Comparison of ENCODE assay signal across 8 cellular contexts in the genomic region with DNA sequence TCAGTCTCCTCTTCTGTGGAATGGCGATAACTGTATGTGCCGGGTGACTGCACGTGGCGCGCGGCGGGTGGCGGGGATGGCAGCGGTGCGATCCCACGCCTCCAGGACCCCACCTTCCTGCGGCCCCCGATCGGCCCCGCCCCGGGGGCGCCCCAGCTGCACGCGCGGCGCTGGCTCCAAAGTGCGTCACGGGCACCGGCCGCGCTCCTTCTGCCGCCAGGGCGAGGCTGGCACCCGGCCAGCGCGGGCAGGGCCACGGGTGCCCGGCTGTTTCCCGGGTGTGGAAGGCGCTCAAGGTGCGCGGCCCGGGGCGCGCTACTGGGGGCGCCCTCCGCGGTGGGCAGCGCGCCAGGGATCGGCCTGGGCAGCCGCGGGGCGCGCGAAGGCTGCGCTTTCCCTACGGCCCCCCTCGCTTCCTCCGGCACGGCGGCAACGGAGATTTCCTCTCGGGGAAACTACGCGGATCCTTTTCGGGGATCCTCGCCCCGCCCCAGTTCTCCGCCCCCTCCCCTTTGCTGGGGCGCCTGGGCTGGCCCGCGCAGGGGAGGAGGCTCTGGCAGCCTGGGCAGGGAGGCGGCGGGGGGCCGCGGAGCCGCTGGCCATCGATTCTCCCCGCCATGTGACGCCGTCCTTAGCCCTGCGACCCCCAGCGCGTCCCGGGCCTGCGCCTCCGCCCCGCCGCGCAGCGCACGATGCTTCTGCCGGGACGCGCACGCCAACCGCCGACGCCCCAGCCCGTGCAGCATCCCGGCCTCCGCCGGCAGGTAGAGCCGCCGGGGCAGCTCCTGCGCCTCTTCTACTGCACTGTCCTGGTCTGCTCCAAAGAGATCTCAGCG. TPM values are rescaled to one million over a fixed set of nuclear protein-coding genes. Genes with fewer than 3 reads are reported as not detected.
A peak's percentile ranks its signal among the peaks of the same experiment; 100 is the strongest.
DNase-seq lines count a peak whose midpoint lies in the region; ATAC-seq and TF ChIP-seq lines count a peak whose summit lies in the region.

Gene EVA1C, plus strand, starts transcription at position 545 of the 836 bp plus-strand sequence. Its CDS starts 148 bp downstream, at position 693.

- WGBS in prostate gland: under 1% methylated on average over 65 of the region's 103 CpGs
- 1% methylated on average over 19 to 80 of the region's 103 CpGs for WGBS in upper lobe of left lung, 2 donors

- H3K27ac ChIP-seq in angular gyrus (ENCODE audit: low read depth, low read length): peak within 1 kb of the TSS; percentile 97
- peak within 1 kb of the TSS; percentile 100 for H3K27ac ChIP-seq in left ventricle myocardium inferior (replicated peaks)
- peak within 1 kb of the TSS; percentile 98 for H3K27ac ChIP-seq in prostate gland
- H3K27ac ChIP-seq in upper lobe of left lung: peak within 1 kb of the TSS; percentile 97 to 99 (median 98)

- peak; percentile 49 for DNase-seq in HT-29 (ENCODE audit: low spot score)
- DNase-seq in T-helper 2 cell treated with Interferon-gamma antibody and Interleukin-4, amounts not matched to agents 5 μg/mL and 100 μg/mL, for 36 hours (ENCODE audit: low spot score): peak; percentile 59
- peak; percentile 78 for DNase-seq in left ventricle myocardium inferior
- DNase-seq in prostate gland (ENCODE audit: low spot score): peak; percentile 64
- peak; percentile 60 to 96 for DNase-seq in upper lobe of left lung
- no peak for DNase-seq in A172 (ENCODE audit: low spot score)

- H3K27me3 ChIP-seq in left ventricle myocardium inferior (ENCODE audit: low read depth): no peaks in the 10 kb centered on the region
- no peaks in the 10 kb centered on the region for H3K27me3 ChIP-seq in prostate gland (replicated peaks; ENCODE audit: insufficient read depth)
- no peaks in the 10 kb centered on the region for H3K27me3 ChIP-seq in upper lobe of left lung

- TF ChIP-seq CTCF in left ventricle myocardium inferior (IDR thresholded peaks at IDR 0.05; ENCODE audit: borderline replicate concordance): peak; percentile 50
- TF ChIP-seq CTCF in prostate gland (IDR thresholded peaks at IDR 0.05): peak; percentile 14 to 73 (median 44)
- TF ChIP-seq CTCF in upper lobe of left lung (IDR thresholded peaks at IDR 0.05): peak; percentile 27 to 81 (median 65)

- H3K27ac Mint-ChIP-seq in T-helper 2 cell treated with Interferon-gamma antibody and Interleukin-4, amounts not matched to agents 5 μg/mL and 100 μg/mL, for 36 hours: peak within 1 kb of the TSS; percentile 89

- TF ChIP-seq EP300 in upper lobe of left lung (IDR thresholded peaks at IDR 0.05): peak in 3 of 4 donors; percentile 58 to 74 (median 67)

- H3K4me1 ChIP-seq in left ventricle myocardium inferior (peaks cover 76% of the 10 kb centered on the region), prostate gland (replicated peaks) (peaks cover 15% of the 10 kb centered on the region), upper lobe of left lung (peaks cover 29 to 56% (median 37%) of the 10 kb centered on the region in 4 donors)

- ATAC-seq in upper lobe of left lung (ENCODE audit: low FRiP score in 2 of 2) (peak; percentile 72 to 83), HG02870 (IDR thresholded peaks at IDR 0.05; ENCODE audit: unreplicated experiment) (no peak)

- H3K4me3 Mint-ChIP-seq in T-helper 2 cell treated with Interferon-gamma antibody and Interleukin-4, amounts not matched to agents 5 μg/mL and 100 μg/mL, for 36 hours: peak within 1 kb of the TSS; percentile 92

- no peaks in the 10 kb centered on the region for H3K27me3 Mint-ChIP-seq in T-helper 2 cell treated with Interferon-gamma antibody and Interleukin-4, amounts not matched to agents 5 μg/mL and 100 μg/mL, for 36 hours (ENCODE audit: low read depth)

- H3K4me3 ChIP-seq in left ventricle myocardium inferior (peak within 1 kb of the TSS; percentile 85), prostate gland (peak within 1 kb of the TSS; percentile 62 to 75), upper lobe of left lung (peak within 1 kb of the TSS; percentile 58 to 77 (median 74))

- H3K9me3 ChIP-seq in left ventricle myocardium inferior (replicated peaks): no peaks in the 10 kb centered on the region
- no peaks in the 10 kb centered on the region for H3K9me3 ChIP-seq in prostate gland
- no peaks in the 10 kb centered on the region for H3K9me3 ChIP-seq in upper lobe of left lung

- peak; percentile 51 for TF ChIP-seq POLR2A in prostate gland (IDR thresholded peaks at IDR 0.05)
- TF ChIP-seq POLR2A in upper lobe of left lung (IDR thresholded peaks at IDR 0.05): peak in 3 of 4 donors; percentile 28 to 75 (median 51)

- no peaks in the 10 kb centered on the region for H3K36me3 Mint-ChIP-seq in T-helper 2 cell treated with Interferon-gamma antibody and Interleukin-4, amounts not matched to agents 5 μg/mL and 100 μg/mL, for 36 hours (ENCODE audit: low read depth)

- H3K4me1 Mint-ChIP-seq in T-helper 2 cell treated with Interferon-gamma antibody and Interleukin-4, amounts not matched to agents 5 μg/mL and 100 μg/mL, for 36 hours (ENCODE audit: low read depth): peaks cover 21% of the 10 kb centered on the region

- intact Hi-C loops in left ventricle myocardium inferior (cut with micrococcal nuclease): no loop called here
- intact Hi-C loops in prostate gland (cut with DNase I): loop anchor here (2.0 to 5.0 kb wide), 3 partner anchors 50 to 155 kb away; no protein-coding TSS in a partner anchor

- H3K36me3 ChIP-seq in left ventricle myocardium inferior: no peaks in the 10 kb centered on the region
- H3K36me3 ChIP-seq in prostate gland: no peaks in the 10 kb centered on the region
- H3K36me3 ChIP-seq in upper lobe of left lung: peaks cover 0 to 14% (median 0%) of the 10 kb centered on the region in 4 donors

- H3K9me3 Mint-ChIP-seq in T-helper 2 cell treated with Interferon-gamma antibody and Interleukin-4, amounts not matched to agents 5 μg/mL and 100 μg/mL, for 36 hours: no peaks in the 10 kb centered on the region

RNA-seq across cellular contexts. Expression of gene EVA1C, which starts in this region (rescaled TPM):
- 8.1 and 16.0 TPM in 2 replicates for total RNA-seq in HT-29 (2014; rRNA removed; shearing (Covaris generic))
- 13.9 TPM for total RNA-seq in left ventricle myocardium inferior
- total RNA-seq in prostate gland: 10 to 100 TPM; 45.7 to 48.6 TPM
- total RNA-seq in upper lobe of left lung: 10 to 100 TPM; 40.2 to 75.6 (median 55.7) TPM
- 1.1 and 2.5 TPM in 2 replicates for total RNA-seq in A172 (2014; rRNA removed; shearing (Covaris generic))
